ENCODE assay signal across 8 cellular contexts in the genomic region with DNA sequence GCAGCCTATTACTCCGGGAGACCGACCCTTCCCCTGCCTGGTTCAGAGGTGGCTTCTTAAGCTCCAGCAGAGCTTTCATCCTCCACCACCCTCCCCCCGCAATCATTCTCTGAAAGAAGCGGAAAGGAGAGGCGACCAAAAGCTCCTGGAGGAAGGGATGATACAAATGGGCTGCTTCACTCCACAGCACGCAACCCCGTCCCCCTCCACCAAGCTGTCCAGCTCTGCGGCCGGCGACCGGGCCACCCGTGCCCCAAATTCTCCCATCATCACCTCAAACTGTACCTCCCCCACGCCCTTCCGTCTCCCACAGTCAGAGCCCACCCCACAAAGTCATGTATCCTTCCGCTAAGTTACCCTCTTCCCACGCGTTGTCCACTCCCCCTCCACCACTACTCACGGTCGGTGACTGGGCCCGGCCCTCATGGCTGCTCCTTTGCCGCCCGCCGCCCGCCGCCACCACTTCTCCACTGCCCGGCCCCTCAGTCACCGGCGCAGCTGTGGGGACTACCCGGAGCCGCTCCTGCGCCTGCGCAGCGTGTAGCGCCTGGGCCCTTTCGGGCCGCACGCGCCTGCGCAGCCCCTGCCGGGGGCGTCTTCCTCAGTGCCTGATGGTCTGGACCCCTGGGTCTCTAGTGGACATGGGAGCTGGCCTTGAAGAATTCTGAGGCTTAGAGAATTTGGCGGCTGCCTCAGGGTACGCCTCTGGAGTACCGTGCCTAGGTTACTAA. TPM values are rescaled to one million over a fixed set of nuclear protein-coding genes. Genes with fewer than 3 reads are reported as not detected.
A peak's percentile ranks its signal among the peaks of the same experiment; 100 is the strongest.
DNase-seq lines count a peak whose midpoint lies in the region; ATAC-seq and TF ChIP-seq lines count a peak whose summit lies in the region.

A gene with protein sequence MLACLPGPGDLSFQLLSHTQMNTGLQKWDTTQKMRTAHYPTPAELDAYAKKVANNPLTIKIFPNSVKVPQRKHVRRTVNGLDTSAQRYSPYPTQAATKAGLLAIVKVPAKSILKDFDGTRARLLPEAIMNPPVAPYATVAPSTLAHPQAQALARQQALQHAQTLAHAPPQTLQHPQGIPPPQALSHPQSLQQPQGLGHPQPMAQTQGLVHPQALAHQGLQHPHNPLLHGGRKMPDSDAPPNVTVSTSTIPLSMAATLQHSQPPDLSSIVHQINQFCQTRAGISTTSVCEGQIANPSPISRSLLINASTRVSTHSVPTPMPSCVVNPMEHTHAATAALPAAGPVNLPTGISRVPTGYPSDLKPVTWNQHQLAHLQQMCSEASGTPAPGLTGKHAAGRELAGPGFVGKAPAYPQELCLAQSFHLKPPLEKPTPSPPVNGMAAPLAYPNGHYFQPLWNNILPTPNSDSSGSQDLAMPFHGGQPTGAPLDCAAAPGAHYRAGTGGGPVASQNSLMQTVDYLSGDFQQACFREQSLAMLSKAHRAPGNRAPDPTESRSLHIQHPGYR (minus strand): TSS at position 509 of the 731 bp plus-strand sequence. CDS start 76,123 bp downstream, outside the sequence.

- intact Hi-C loops in spleen (cut with DNase I; ENCODE audit: low total_unique reads): no loop called here

- H3K36me3 ChIP-seq in spleen: peaks cover 0 to 5% (median 0%) of the 10 kb centered on the region in 6 donors

- peak within 1 kb of the TSS; percentile 69 to 91 (median 76) for H3K4me3 ChIP-seq in spleen

- H3K4me1 ChIP-seq in spleen: peaks cover 9 to 46% (median 31%) of the 10 kb centered on the region in 6 donors

- TF ChIP-seq CTCF in 22Rv1 (IDR thresholded peaks at IDR 0.05) (no peak), spleen (IDR thresholded peaks at IDR 0.05 in 8 of 11, conservative IDR thresholded peaks at IDR 0.05 in 3 of 11) (peak in 4 of 11 experiments; percentile 16 to 40 (median 24))

- peak; percentile 70 for DNase-seq in NCI-H226
- peak; percentile 68 to 78 (median 74) for DNase-seq in activated CD4-positive, CD25-positive, alpha-beta regulatory T cell (lab: John Stamatoyannopoulos, UW)
- DNase-seq in caudate nucleus (lab: John Stamatoyannopoulos, UW): peak in 59 of 61 donors; percentile 23 to 86 (median 72)
- peak; percentile 87 for DNase-seq in inferior parietal cortex (ENCODE audit: extremely low spot score)
- peak; percentile 96 for DNase-seq in spleen

- H3K9me3 ChIP-seq in spleen: no peaks in the 10 kb centered on the region

- peak in 2 of 3 donors; percentile 48 to 53 for TF ChIP-seq POLR2A in spleen (IDR thresholded peaks at IDR 0.05)

- ATAC-seq in GM18858 (IDR thresholded peaks at IDR 0.05; ENCODE audit: unreplicated experiment): peak; percentile 47
- peak; percentile 78 for ATAC-seq in HG03103 (IDR thresholded peaks at IDR 0.05; ENCODE audit: low read depth, unreplicated experiment)

- H3K27me3 ChIP-seq in spleen (replicated peaks in 1 of 7): no peaks in the 10 kb centered on the region

- H3K27ac ChIP-seq in 22Rv1 (peak within 1 kb of the TSS; percentile 97), caudate nucleus (ENCODE audit: low read depth, low read length) (peak within 1 kb of the TSS; percentile 80), spleen (peak within 1 kb of the TSS; percentile 72 to 89 (median 81))

- WGBS in spleen, 5 donors: 1% methylated on average over 37 to 44 of the region's 44 CpGs

RNA-seq across cellular contexts. Expression of the gene that starts here (rescaled TPM):
- 10 to 100 TPM; 11.6 to 23.6 (median 17.5) TPM for total RNA-seq in spleen
- polyA plus RNA-seq in spleen: 1 to 10 TPM; 2.9 to 5.3 (median 3.0) TPM

Comparison
In these comparisons a context has a peak if more than half of its experiments do, and no peak if none do; other contexts are left out.
1. Peak in every context shown above with its lines: DNase-seq, ATAC-seq, H3K4me3 ChIP-seq and H3K27ac ChIP-seq.